In the genomic region with DNA sequence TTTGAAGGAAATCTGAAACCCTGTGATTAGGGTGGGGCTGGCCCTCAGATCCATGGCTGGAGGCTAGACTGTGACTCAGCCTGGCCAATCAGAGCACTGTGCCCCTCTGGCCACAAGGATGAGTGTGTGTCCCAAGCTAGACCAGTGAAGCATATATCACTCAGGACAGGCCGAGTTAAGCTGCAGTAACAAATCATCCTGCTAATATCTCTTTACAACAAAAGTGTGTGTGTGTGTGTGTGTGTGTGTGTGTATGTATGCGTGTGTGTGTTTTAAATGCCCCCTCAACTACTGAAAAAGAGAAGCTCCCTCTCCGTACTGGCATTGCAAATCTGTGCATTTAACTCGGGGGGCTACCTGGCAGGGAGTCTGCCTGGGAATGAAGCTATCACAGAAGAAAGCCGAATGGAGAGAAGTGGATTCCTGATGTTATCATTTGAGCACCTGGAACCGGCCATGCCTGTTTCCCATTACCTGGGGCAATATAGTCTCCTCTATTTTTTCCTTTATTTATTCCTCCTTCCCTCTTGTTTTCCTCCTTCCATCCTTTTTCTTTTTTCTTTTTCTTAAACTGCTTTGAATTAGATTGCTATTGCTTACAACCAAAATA, we compare ENCODE assay signal across 10 cellular contexts. TPM values are rescaled to one million over a fixed set of nuclear protein-coding genes. Genes with fewer than 3 reads are reported as not detected.
DNase-seq lines count a peak whose midpoint lies in the region; ATAC-seq and TF ChIP-seq lines count a peak whose summit lies in the region.
"Had no signal": no experiment of that assay in that cellular context is flagged by ENCODE, and none has a peak within 500 bp of the region (broad histone marks: within the 10 kb centered on the region; RNA-seq: fewer than 3 reads in every experiment).

No MANE protein-coding gene starts in this region.

- H3K9me3 ChIP-seq in MG63: peaks cover 4% of the 10 kb centered on the region

- no peaks in the 10 kb centered on the region for H3K27me3 ChIP-seq in MG63
- H3K27me3 ChIP-seq in brain microvascular endothelial cell (replicated peaks): no peaks in the 10 kb centered on the region
- H3K27me3 ChIP-seq in mesendoderm (ENCODE audit: insufficient read depth, low read length, poor library complexity): no peaks in the 10 kb centered on the region

- H3K4ac ChIP-seq in mesendoderm (ENCODE audit: low read depth, low read length): no peak overlapping the region

- H3K56ac ChIP-seq in mesendoderm (ENCODE audit: low read length): peak overlapping the region; percentile 12

- no peak overlapping the region for H2BK15ac ChIP-seq in mesendoderm (replicated peaks; ENCODE audit: low read depth)

- no peak overlapping the region for H3K18ac ChIP-seq in mesendoderm (ENCODE audit: low read length)

- peak; percentile 37 for TF ChIP-seq CTCF in brain microvascular endothelial cell (IDR thresholded peaks at IDR 0.05; ENCODE audit: low read depth, low read length, missing control alignments)

- no peak overlapping the region for H4K8ac ChIP-seq in mesendoderm (ENCODE audit: low read depth, low read length)

- DNase-seq in Caki2 (ENCODE audit: low read depth) (peak; percentile 72), MG63 (peak; percentile 93), brain microvascular endothelial cell (peak; percentile 78), mesendoderm (peak; percentile 77), activated gamma-delta T cell (lab: John Stamatoyannopoulos, UW) (no peak), Kasumi-1 (lab: John Stamatoyannopoulos, UW) (no peak), NCI-H1436 treated with DMSO at 0.1 percent for 48 hours (lab: John Stamatoyannopoulos, UW) (no peak)
- DNase-seq: activated CD4-positive, alpha-beta T cell treated with anti-CD3 and anti-CD28 coated beads, Interleukin-2, amount 50 U/mL, for 1 hour had no signal

- no peaks in the 10 kb centered on the region for H3K79me1 ChIP-seq in mesendoderm (ENCODE audit: low read length)

- no CpG with 5 or more reads among the region's 6 CpGs for WGBS in mesendoderm (ENCODE audit: extremely low coverage, insufficient coverage, low lambda C conversion rate)

- no peak overlapping the region for H3K9ac ChIP-seq in mesendoderm (ENCODE audit: low read length)

- H2AK5ac ChIP-seq in mesendoderm (ENCODE audit: low read length): no peak overlapping the region

- peaks cover 3% of the 10 kb centered on the region for H3K4me1 ChIP-seq in mesendoderm (ENCODE audit: control insufficient read depth, low read depth, low read length)

- H4K5ac ChIP-seq in mesendoderm (ENCODE audit: low read length): no peak overlapping the region

- no peaks in the 10 kb centered on the region for H3K79me2 ChIP-seq in mesendoderm (ENCODE audit: control insufficient read depth, insufficient read depth, low read length)

- no peak overlapping the region for H3K4me2 ChIP-seq in mesendoderm (ENCODE audit: low read length)

- H3K4me3 ChIP-seq in MG63 (no peak overlapping the region), brain microvascular endothelial cell (ENCODE audit: low read depth, low read length) (no peak overlapping the region), mesendoderm (ENCODE audit: low read length) (no peak overlapping the region)

- H3K36me3 ChIP-seq in MG63: no peaks in the 10 kb centered on the region
- no peaks in the 10 kb centered on the region for H3K36me3 ChIP-seq in brain microvascular endothelial cell (replicated peaks)
- no peaks in the 10 kb centered on the region for H3K36me3 ChIP-seq in mesendoderm (ENCODE audit: control insufficient read depth, insufficient read depth, low read length)

- in situ Hi-C loops in Caki2 (cut with HindIII; ENCODE audit: low pct_unique_long_range_greater_than_20kb, low sequenced_read_pairs): no loop called here
- in situ Hi-C loops in brain microvascular endothelial cell (cut with HindIII; ENCODE audit: low pct_ligation_motif_present, low sequenced_read_pairs): no loop called here

- no peak overlapping the region for H3K23ac ChIP-seq in mesendoderm (ENCODE audit: low read length)

- ATAC-seq in HG03025 (IDR thresholded peaks at IDR 0.05; ENCODE audit: low FRiP score, unreplicated experiment): no peak

- no peak overlapping the region for H2BK120ac ChIP-seq in mesendoderm (ENCODE audit: low read depth, low read length)

- no peak overlapping the region for H2BK5ac ChIP-seq in mesendoderm (ENCODE audit: low read length)

- peak overlapping the region; percentile 6 for H3K27ac ChIP-seq in brain microvascular endothelial cell
- no peak overlapping the region for H3K27ac ChIP-seq in mesendoderm (ENCODE audit: low read depth, low read length)
- H3K27ac ChIP-seq: HL-60 had no signal

RNA-seq across cellular contexts. Expression of a gene that starts 25.6 kb away (rescaled TPM):
- total RNA-seq in Caki2 (2014; rRNA removed; shearing (Covaris generic); ENCODE audit: low replicate concordance): 25.5 and 92.7 TPM in 2 replicates
- total RNA-seq in MG63 (2014; rRNA removed; shearing (Covaris generic); ENCODE audit: low replicate concordance): 65.2 and 103 TPM in 2 replicates
- polyA plus RNA-seq in mesendoderm (2013, experiment 1 of 2): 23.3 TPM
- polyA plus RNA-seq in mesendoderm (2013, experiment 2 of 2): 24.9 TPM

Comparison
In these comparisons a context has a peak if more than half of its experiments do, and no peak if none do; other contexts are left out.
1. DNase-seq: peak in Caki2 (single experiment), MG63 (single experiment), brain microvascular endothelial cell (single experiment) and mesendoderm (single experiment); none in activated gamma-delta T cell (single experiment), Kasumi-1 (0 of 2) and NCI-H1436 treated with DMSO at 0.1 percent for 48 hours (single experiment).